6 cellular contexts compared by ENCODE assay signal in the genomic region with DNA sequence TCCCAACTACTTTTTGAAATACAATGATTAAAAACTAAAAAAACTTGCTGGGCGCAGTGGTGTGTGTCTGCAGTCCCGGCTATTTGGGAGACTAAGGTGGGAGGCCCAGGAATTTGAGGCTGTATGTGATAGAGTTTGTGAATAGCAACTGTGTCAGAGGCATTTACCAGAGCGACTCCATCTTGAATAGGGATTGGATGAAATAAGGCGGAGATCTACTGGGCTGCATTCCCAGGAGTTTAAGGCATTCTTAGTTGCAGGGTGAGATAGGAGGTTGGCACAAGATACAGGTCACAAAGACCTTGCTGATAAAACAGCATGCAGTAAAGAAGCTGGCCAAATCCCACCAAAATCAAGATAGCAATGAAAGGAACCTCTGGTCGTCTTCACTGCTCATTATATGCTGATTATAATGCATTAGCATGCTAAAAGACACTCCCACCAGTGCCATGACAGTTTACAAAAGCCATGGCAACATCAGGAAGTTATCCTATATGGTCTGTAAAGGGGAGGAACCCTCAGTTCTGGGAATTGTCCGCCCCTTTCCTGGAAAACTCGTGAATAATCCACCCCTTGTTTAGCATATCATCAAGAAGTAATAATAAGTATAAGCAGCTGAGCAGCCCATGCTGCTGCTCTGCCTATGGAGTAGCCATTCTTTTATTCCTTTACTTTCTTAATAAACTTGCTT. TPM values are rescaled to one million over a fixed set of nuclear protein-coding genes. Genes with fewer than 3 reads are reported as not detected.
"Had no signal": no experiment of that assay in that cellular context is flagged by ENCODE, and none has a peak within 500 bp of the region (broad histone marks: within the 10 kb centered on the region; RNA-seq: fewer than 3 reads in every experiment).

No MANE protein-coding gene starts in this region.

RNA-seq across cellular contexts. Expression of gene FBLL1, which starts 51.8 kb away (rescaled TPM):
- total RNA-seq: activated CD4-positive, alpha-beta T cell treated with anti-CD3 and anti-CD28 coated beads, Interleukin-2, amount 10 ng/mL, durations not matched to agents 7 days and 5 days; esophagus mucosa; left lung; naive thymus-derived CD8-positive, alpha-beta T cell; right cardiac atrium; T-helper 2 cell treated with Interferon-gamma antibody and Interleukin-4, amounts not matched to agents 100 ng/mL and 5 ng/mL, for 36 hours had no signal
- polyA plus RNA-seq: naive thymus-derived CD8-positive, alpha-beta T cell had no signal
